In the genomic region with DNA sequence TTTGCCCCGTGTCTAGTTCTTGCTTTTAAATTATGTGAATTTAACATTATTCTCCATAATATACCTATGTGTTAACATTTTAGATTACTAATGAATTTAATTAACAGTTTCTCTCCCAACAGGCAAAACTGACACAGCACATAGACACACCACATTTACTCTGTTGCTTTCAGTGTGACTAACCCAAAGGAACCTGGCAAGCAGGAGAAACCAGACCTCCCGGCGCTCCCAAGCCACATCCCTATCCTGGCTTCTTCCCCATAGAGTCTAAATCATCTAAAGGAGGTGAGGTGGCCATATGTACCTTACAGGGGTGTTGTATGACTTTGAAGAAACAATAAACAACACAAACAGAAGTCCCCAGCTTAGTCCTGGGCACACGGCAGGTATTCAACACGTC, we compare ENCODE assay signal across 18 cellular contexts.
DNase-seq lines count a peak whose midpoint lies in the region; ATAC-seq and TF ChIP-seq lines count a peak whose summit lies in the region.
"Had no signal": no experiment of that assay in that cellular context is flagged by ENCODE, and none has a peak within 500 bp of the region (broad histone marks: within the 10 kb centered on the region; RNA-seq: fewer than 3 reads in every experiment).

No MANE protein-coding gene starts in this region.

- DNase-seq in T-helper 1 cell (no peak), coronary artery (ENCODE audit: low spot score) (no peak), transverse colon (no peak), Ammon's horn (ENCODE audit: low spot score) (no peak)
- DNase-seq in stimulated activated naive B cell treated with anti-CD40 and anti-IgM and Interleukin-4, amounts not matched to agents 10 μg/mL and 1 μg/mL and 100 μg/mL, for 72 hours, result no peak
- DNase-seq: activated naive CD4-positive, alpha-beta T cell; brain microvascular endothelial cell; H7; NCI-H146; NK-92 treated with Interleukin-12 subunit alpha and Interleukin-12 subunit beta, amount 100 ng/mL, for 24 hours; substantia nigra had no signal

- H3K36me3 Mint-ChIP-seq in T-helper 1 cell treated with Interleukin-12 subunit alpha and Interleukin-12 subunit beta and Interleukin-4 antibody, amounts not matched to agents 30 μg/mL and 1 μg/mL, for 36 hours (ENCODE audit: low read depth), result peaks cover 38% of the 10 kb centered on the region
- H3K36me3 Mint-ChIP-seq in stimulated activated memory B cell treated with anti-CD40 and anti-IgM and Interleukin-4, amounts not matched to agents 10 μg/mL and 1 μg/mL and 100 μg/mL, for 72 hours, result peaks cover 32% of the 10 kb centered on the region
- peaks cover 35 to 38% of the 10 kb centered on the region in 2 donors for H3K36me3 Mint-ChIP-seq in stimulated activated naive B cell treated with anti-CD40 and anti-IgM and Interleukin-4, amounts not matched to agents 10 μg/mL and 1 μg/mL and 100 μg/mL, for 72 hours

- no peaks in the 10 kb centered on the region for H3K9me3 Mint-ChIP-seq in T-helper 1 cell treated with Interleukin-12 subunit alpha and Interleukin-12 subunit beta and Interleukin-4 antibody, amounts not matched to agents 30 μg/mL and 1 μg/mL, for 36 hours
- no peaks in the 10 kb centered on the region for H3K9me3 Mint-ChIP-seq in stimulated activated memory B cell treated with anti-CD40 and anti-IgM and Interleukin-4, amounts not matched to agents 10 μg/mL and 1 μg/mL and 100 μg/mL, for 72 hours
- H3K9me3 Mint-ChIP-seq in stimulated activated naive B cell treated with anti-CD40 and anti-IgM and Interleukin-4, amounts not matched to agents 10 μg/mL and 1 μg/mL and 100 μg/mL, for 72 hours, result no peaks in the 10 kb centered on the region

- no peak for TF ChIP-seq CTCF in coronary artery (IDR thresholded peaks at IDR 0.05)
- no peak for TF ChIP-seq CTCF in transverse colon (IDR thresholded peaks at IDR 0.05)

- H3K9me3 ChIP-seq in muscle layer of duodenum (ENCODE audit: control insufficient read depth in 1 of 2, low read length in 2 of 2) (no peaks in the 10 kb centered on the region), transverse colon (no peaks in the 10 kb centered on the region)

- peak overlapping the region; percentile 43 for H3K27ac Mint-ChIP-seq in T-helper 1 cell treated with Interleukin-12 subunit alpha and Interleukin-12 subunit beta and Interleukin-4 antibody, amounts not matched to agents 30 μg/mL and 1 μg/mL, for 36 hours
- H3K27ac Mint-ChIP-seq in stimulated activated memory B cell treated with anti-CD40 and anti-IgM and Interleukin-4, amounts not matched to agents 10 μg/mL and 1 μg/mL and 100 μg/mL, for 72 hours, result no peak overlapping the region
- H3K27ac Mint-ChIP-seq in stimulated activated naive B cell treated with anti-CD40 and anti-IgM and Interleukin-4, amounts not matched to agents 10 μg/mL and 1 μg/mL and 100 μg/mL, for 72 hours, result no peak overlapping the region
- H3K27ac Mint-ChIP-seq: progenitor cell of endocrine pancreas had no signal

- TF ChIP-seq EP300 in transverse colon (IDR thresholded peaks at IDR 0.05; ENCODE audit: low read depth), result no peak

- H3K4me1 ChIP-seq in muscle layer of duodenum (ENCODE audit: control insufficient read depth in 1 of 2, insufficient read depth in 2 of 2, low read length in 2 of 2), result peaks cover 27 to 67% of the 10 kb centered on the region in 2 donors
- H3K4me1 ChIP-seq in transverse colon, result peaks cover 30 to 89% (median 75%) of the 10 kb centered on the region in 4 donors

- WGBS in transverse colon (ENCODE audit: low coverage in 1 of 2), 2 donors, result 80 to 89% methylated on average over 3 to 5 of the region's 5 CpGs

- no peaks in the 10 kb centered on the region for H3K27me3 Mint-ChIP-seq in T-helper 1 cell treated with Interleukin-12 subunit alpha and Interleukin-12 subunit beta and Interleukin-4 antibody, amounts not matched to agents 30 μg/mL and 1 μg/mL, for 36 hours (ENCODE audit: low read depth)
- no peaks in the 10 kb centered on the region for H3K27me3 Mint-ChIP-seq in stimulated activated memory B cell treated with anti-CD40 and anti-IgM and Interleukin-4, amounts not matched to agents 10 μg/mL and 1 μg/mL and 100 μg/mL, for 72 hours
- H3K27me3 Mint-ChIP-seq in stimulated activated naive B cell treated with anti-CD40 and anti-IgM and Interleukin-4, amounts not matched to agents 10 μg/mL and 1 μg/mL and 100 μg/mL, for 72 hours, result no peaks in the 10 kb centered on the region
- H3K27me3 Mint-ChIP-seq: progenitor cell of endocrine pancreas had no signal

- in situ Hi-C loops in transverse colon (cut with MboI; ENCODE audit: low pct_ligation_motif_present in 1 of 4, low pct_unique_long_range_greater_than_20kb in 1 of 4, low sequenced_read_pairs in 3 of 4), result no loop called here

- H3K4me3 ChIP-seq in coronary artery (no peak overlapping the region), muscle layer of duodenum (ENCODE audit: low read depth in 1 of 2, low read length in 2 of 2) (no peak overlapping the region), transverse colon (no peak overlapping the region)

- H3K4me1 Mint-ChIP-seq in T-helper 1 cell treated with Interleukin-12 subunit alpha and Interleukin-12 subunit beta and Interleukin-4 antibody, amounts not matched to agents 30 μg/mL and 1 μg/mL, for 36 hours (ENCODE audit: low read depth), result peaks cover 27% of the 10 kb centered on the region
- H3K4me1 Mint-ChIP-seq in stimulated activated memory B cell treated with anti-CD40 and anti-IgM and Interleukin-4, amounts not matched to agents 10 μg/mL and 1 μg/mL and 100 μg/mL, for 72 hours, result peaks cover 64% of the 10 kb centered on the region
- peaks cover 28 to 64% of the 10 kb centered on the region in 2 donors for H3K4me1 Mint-ChIP-seq in stimulated activated naive B cell treated with anti-CD40 and anti-IgM and Interleukin-4, amounts not matched to agents 10 μg/mL and 1 μg/mL and 100 μg/mL, for 72 hours

- no peak for TF ChIP-seq POLR2A in transverse colon (IDR thresholded peaks at IDR 0.05)

- H3K4me3 Mint-ChIP-seq in T-helper 1 cell treated with Interleukin-12 subunit alpha and Interleukin-12 subunit beta and Interleukin-4 antibody, amounts not matched to agents 30 μg/mL and 1 μg/mL, for 36 hours, result no peak overlapping the region
- H3K4me3 Mint-ChIP-seq in stimulated activated memory B cell treated with anti-CD40 and anti-IgM and Interleukin-4, amounts not matched to agents 10 μg/mL and 1 μg/mL and 100 μg/mL, for 72 hours, result no peak overlapping the region
- no peak overlapping the region for H3K4me3 Mint-ChIP-seq in stimulated activated naive B cell treated with anti-CD40 and anti-IgM and Interleukin-4, amounts not matched to agents 10 μg/mL and 1 μg/mL and 100 μg/mL, for 72 hours

- H3K36me3 ChIP-seq in muscle layer of duodenum (ENCODE audit: control insufficient read depth in 1 of 2, insufficient read depth in 2 of 2, low read length in 2 of 2) (peaks cover 0 to 17% of the 10 kb centered on the region in 2 donors), transverse colon (peaks cover 0 to 6% (median 3%) of the 10 kb centered on the region in 4 donors)

- H3K27me3 ChIP-seq in muscle layer of duodenum (ENCODE audit: low read depth, low read length) (no peaks in the 10 kb centered on the region), transverse colon (no peaks in the 10 kb centered on the region)
- H3K27me3 ChIP-seq: brain microvascular endothelial cell had no signal

- H3K27ac ChIP-seq in coronary artery, result peak overlapping the region; percentile 72 to 88
- H3K27ac ChIP-seq in muscle layer of duodenum (ENCODE audit: low read length), result peak overlapping the region; percentile 32
- peak overlapping the region; percentile 77 to 93 (median 82) for H3K27ac ChIP-seq in transverse colon
- H3K27ac ChIP-seq: 22Rv1, brain microvascular endothelial cell, C4-2B, RWPE1 had no signal

- no peak for ATAC-seq in stimulated activated memory B cell treated with anti-CD40 and anti-IgM and Interleukin-4, amounts not matched to agents 10 μg/mL and 1 μg/mL and 100 μg/mL, for 72 hours
- ATAC-seq in stimulated activated naive B cell treated with anti-CD40 and anti-IgM and Interleukin-4, amounts not matched to agents 10 μg/mL and 1 μg/mL and 100 μg/mL, for 72 hours (replicated peaks), result no peak

- intact Hi-C loops in transverse colon (cut with DNase I; ENCODE audit: low total_unique reads), result no loop called here

Comparison
In these comparisons a context has a peak if more than half of its experiments do, and no peak if none do; other contexts are left out.
1. H3K27ac ChIP-seq: peak in every context shown above with its lines; median percentile 82 in transverse colon; 80 in coronary artery; 32 in muscle layer of duodenum.